In the genomic region with DNA sequence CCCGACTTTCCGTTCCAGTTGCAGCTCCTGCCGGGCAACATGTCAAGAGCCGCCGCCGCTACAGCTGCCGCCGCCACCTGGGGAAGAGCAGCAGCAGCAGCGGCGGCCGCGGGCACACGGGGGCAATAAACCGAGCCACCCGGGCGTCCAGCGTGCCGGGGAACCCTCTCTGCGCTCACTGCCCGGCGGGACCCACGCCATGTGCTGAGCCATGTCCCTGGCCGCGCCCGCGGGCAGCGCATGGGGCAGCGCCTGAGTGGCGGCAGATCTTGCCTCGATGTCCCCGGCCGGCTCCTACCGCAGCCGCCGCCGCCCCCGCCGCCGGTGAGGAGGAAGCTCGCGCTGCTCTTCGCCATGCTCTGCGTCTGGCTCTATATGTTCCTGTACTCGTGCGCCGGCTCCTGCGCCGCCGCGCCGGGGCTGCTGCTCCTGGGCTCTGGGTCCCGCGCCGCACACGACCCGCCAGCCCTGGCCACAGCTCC, we compare ENCODE assay signal across 8 cellular contexts. TPM values are rescaled to one million over a fixed set of nuclear protein-coding genes. Genes with fewer than 3 reads are reported as not detected.
DNase-seq lines count a peak whose midpoint lies in the region; ATAC-seq and TF ChIP-seq lines count a peak whose summit lies in the region.

No MANE protein-coding gene starts in this region.

- peak overlapping the region; percentile 56 for H3K4me3 ChIP-seq in NB4 (ENCODE audit: low read depth, low read length)
- peak overlapping the region; percentile 80 to 86 for H3K4me3 ChIP-seq in ascending aorta
- peak overlapping the region; percentile 55 to 78 (median 68) for H3K4me3 ChIP-seq in stomach

- H3K36me3 ChIP-seq in ascending aorta (no peaks in the 10 kb centered on the region), stomach (no peaks in the 10 kb centered on the region)

- H3K9me3 ChIP-seq in ascending aorta = no peaks in the 10 kb centered on the region
- H3K9me3 ChIP-seq in stomach = no peaks in the 10 kb centered on the region

- peak; percentile 10 for ATAC-seq in GM19438 (IDR thresholded peaks at IDR 0.05; ENCODE audit: low read depth, unreplicated experiment)
- ATAC-seq in left colon = peak; percentile 19

- TF ChIP-seq POLR2A in NB4 (IDR thresholded peaks at IDR 0.05; ENCODE audit: extremely low read depth, insufficient read length) (no peak), stomach (IDR thresholded peaks at IDR 0.05) (no peak)

- intact Hi-C loops in ascending aorta (cut with DNase I) (loop anchor here (5.0 to 10.0 kb wide), 2 partner anchors 237 to 964 kb away; partner anchors contain the start of gene COX10), left colon (cut with DNase I, micrococcal nuclease) (loop anchor here in 1 of 2 donors (5.0 kb wide), 1 partner anchor 704 kb away; no protein-coding TSS in a partner anchor), stomach (cut with DNase I; ENCODE audit: low total_unique reads) (loop anchor here (5.0 kb wide), 1 partner anchor 704 kb away; no protein-coding TSS in a partner anchor)

- TF ChIP-seq EP300 in stomach (IDR thresholded peaks at IDR 0.05) = no peak

- 0 to 1% (median 1%) methylated on average over 23 to 56 of the region's 56 CpGs for WGBS in stomach, 5 donors

- DNase-seq in AG08396 (ENCODE audit: low spot score) (peak; percentile 39), NB4 (ENCODE audit: low read depth) (no peak), ascending aorta (ENCODE audit: low spot score in 2 of 2) (no peak), left colon (no peak), stomach (peak; percentile 27), DMS53 (lab: John Stamatoyannopoulos, UW) (no peak), retina (no peak)

- peaks cover 18% of the 10 kb centered on the region for H3K27me3 ChIP-seq in ascending aorta
- H3K27me3 ChIP-seq in stomach = peaks cover 19 to 100% (median 76%) of the 10 kb centered on the region in 3 donors

- peak overlapping the region; percentile 51 to 65 for H3K27ac ChIP-seq in ascending aorta
- peak overlapping the region; percentile 78 to 87 (median 82) for H3K27ac ChIP-seq in stomach

- TF ChIP-seq CTCF in NB4 (IDR thresholded peaks at IDR 0.05; ENCODE audit: low read depth, low read length) = no peak
- no peak for TF ChIP-seq CTCF in ascending aorta (IDR thresholded peaks at IDR 0.05)
- TF ChIP-seq CTCF in stomach (IDR thresholded peaks at IDR 0.05) = peak in 2 of 7 experiments; percentile 11 to 16

- H3K4me1 ChIP-seq in ascending aorta = peaks cover 14 to 22% of the 10 kb centered on the region in 2 donors
- H3K4me1 ChIP-seq in stomach = peaks cover 54 to 83% (median 68%) of the 10 kb centered on the region in 4 donors

RNA-seq across cellular contexts. Expression of gene HS3ST3B1, which starts 0.4 kb away (rescaled TPM):
- 14.6 TPM for total RNA-seq in ascending aorta
- 1 to 10 TPM in 1 of 2 donors, under 1 TPM in 1; 0.73 to 1.7 TPM for total RNA-seq in left colon
- 1 to 10 TPM in 3 of 5 donors, not detected in 2; 1.7 to 3.6 (median 2.6) TPM for total RNA-seq in stomach
- 1 to 10 TPM in 2 of 3 donors, under 1 TPM in 1; 0.81 to 1.5 (median 1.2) TPM for polyA plus RNA-seq in stomach

Comparison
In these comparisons a context has a peak if more than half of its experiments do, and no peak if none do; other contexts are left out.
1. DNase-seq: peak in AG08396 (single experiment) and stomach (single experiment); none in NB4 (single experiment), ascending aorta (0 of 2), left colon (0 of 2), DMS53 (single experiment) and retina (single experiment).
2. Peak in every context shown above with its lines, with median percentiles within 50 percentile points of each other: H3K4me3 ChIP-seq.